ENCODE assay signal across 1 cellular context in genomic region chr10:75062191-75062849, GRCh38.
TF ChIP-seq lines count a peak whose summit lies in the region.

No MANE protein-coding gene starts in this region.

TF ChIP-seq in SK-N-SH treated with all-trans-retinoic acid at 6 μM for 48 hours, 23 proteins besides CTCF, POLR2A, EP300 and RAD21 (continued from another document):
- TF ChIP-seq, protein P1, sequence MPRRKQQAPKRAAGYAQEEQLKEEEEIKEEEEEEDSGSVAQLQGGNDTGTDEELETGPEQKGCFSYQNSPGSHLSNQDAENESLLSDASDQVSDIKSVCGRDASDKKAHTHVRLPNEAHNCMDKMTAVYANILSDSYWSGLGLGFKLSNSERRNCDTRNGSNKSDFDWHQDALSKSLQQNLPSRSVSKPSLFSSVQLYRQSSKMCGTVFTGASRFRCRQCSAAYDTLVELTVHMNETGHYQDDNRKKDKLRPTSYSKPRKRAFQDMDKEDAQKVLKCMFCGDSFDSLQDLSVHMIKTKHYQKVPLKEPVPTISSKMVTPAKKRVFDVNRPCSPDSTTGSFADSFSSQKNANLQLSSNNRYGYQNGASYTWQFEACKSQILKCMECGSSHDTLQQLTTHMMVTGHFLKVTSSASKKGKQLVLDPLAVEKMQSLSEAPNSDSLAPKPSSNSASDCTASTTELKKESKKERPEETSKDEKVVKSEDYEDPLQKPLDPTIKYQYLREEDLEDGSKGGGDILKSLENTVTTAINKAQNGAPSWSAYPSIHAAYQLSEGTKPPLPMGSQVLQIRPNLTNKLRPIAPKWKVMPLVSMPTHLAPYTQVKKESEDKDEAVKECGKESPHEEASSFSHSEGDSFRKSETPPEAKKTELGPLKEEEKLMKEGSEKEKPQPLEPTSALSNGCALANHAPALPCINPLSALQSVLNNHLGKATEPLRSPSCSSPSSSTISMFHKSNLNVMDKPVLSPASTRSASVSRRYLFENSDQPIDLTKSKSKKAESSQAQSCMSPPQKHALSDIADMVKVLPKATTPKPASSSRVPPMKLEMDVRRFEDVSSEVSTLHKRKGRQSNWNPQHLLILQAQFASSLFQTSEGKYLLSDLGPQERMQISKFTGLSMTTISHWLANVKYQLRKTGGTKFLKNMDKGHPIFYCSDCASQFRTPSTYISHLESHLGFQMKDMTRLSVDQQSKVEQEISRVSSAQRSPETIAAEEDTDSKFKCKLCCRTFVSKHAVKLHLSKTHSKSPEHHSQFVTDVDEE (CRISPR knock-in tag; IDR thresholded peaks at IDR 0.05) = no peak
- TF ChIP-seq, protein P2, sequence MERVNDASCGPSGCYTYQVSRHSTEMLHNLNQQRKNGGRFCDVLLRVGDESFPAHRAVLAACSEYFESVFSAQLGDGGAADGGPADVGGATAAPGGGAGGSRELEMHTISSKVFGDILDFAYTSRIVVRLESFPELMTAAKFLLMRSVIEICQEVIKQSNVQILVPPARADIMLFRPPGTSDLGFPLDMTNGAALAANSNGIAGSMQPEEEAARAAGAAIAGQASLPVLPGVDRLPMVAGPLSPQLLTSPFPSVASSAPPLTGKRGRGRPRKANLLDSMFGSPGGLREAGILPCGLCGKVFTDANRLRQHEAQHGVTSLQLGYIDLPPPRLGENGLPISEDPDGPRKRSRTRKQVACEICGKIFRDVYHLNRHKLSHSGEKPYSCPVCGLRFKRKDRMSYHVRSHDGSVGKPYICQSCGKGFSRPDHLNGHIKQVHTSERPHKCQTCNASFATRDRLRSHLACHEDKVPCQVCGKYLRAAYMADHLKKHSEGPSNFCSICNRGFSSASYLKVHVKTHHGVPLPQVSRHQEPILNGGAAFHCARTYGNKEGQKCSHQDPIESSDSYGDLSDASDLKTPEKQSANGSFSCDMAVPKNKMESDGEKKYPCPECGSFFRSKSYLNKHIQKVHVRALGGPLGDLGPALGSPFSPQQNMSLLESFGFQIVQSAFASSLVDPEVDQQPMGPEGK (CRISPR knock-in tag; IDR thresholded peaks at IDR 0.05; ENCODE audit: borderline replicate concordance) = no peak
- no peak for TF ChIP-seq GLIS3 (CRISPR knock-in tag; IDR thresholded peaks at IDR 0.05)
- TF ChIP-seq BACH2 (CRISPR knock-in tag; IDR thresholded peaks at IDR 0.05; ENCODE audit: borderline replicate concordance) = no peak
- TF ChIP-seq, protein P3, sequence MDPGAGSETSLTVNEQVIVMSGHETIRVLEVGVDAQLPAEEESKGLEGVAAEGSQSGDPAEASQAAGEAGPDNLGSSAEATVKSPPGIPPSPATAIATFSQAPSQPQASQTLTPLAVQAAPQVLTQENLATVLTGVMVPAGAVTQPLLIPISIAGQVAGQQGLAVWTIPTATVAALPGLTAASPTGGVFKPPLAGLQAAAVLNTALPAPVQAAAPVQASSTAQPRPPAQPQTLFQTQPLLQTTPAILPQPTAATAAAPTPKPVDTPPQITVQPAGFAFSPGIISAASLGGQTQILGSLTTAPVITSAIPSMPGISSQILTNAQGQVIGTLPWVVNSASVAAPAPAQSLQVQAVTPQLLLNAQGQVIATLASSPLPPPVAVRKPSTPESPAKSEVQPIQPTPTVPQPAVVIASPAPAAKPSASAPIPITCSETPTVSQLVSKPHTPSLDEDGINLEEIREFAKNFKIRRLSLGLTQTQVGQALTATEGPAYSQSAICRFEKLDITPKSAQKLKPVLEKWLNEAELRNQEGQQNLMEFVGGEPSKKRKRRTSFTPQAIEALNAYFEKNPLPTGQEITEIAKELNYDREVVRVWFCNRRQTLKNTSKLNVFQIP (CRISPR knock-in tag; IDR thresholded peaks at IDR 0.05; ENCODE audit: borderline replicate concordance, low read depth) = no peak
